ENCODE assay signal across 15 cellular contexts in genomic region chr2:71151620-71152019, GRCh38. TPM values are rescaled to one million over a fixed set of nuclear protein-coding genes. Genes with fewer than 3 reads are reported as not detected.
DNase-seq lines count a peak whose midpoint lies in the region; ATAC-seq and TF ChIP-seq lines count a peak whose summit lies in the region.
"Had no signal": no experiment of that assay in that cellular context is flagged by ENCODE, and none has a peak within 500 bp of the region (broad histone marks: within the 10 kb centered on the region; RNA-seq: fewer than 3 reads in every experiment).

No MANE protein-coding gene starts in this region.

- H4K20me1 ChIP-seq in DND-41 (ENCODE audit: insufficient read depth, low read length) (no peaks in the 10 kb centered on the region; the same call in 1 of the 2 replicates), PC-3 (ENCODE audit: low read length) (no peaks in the 10 kb centered on the region; the same call in 1 of the 2 replicates)

- WGBS in endodermal cell (ENCODE audit: insufficient coverage in 1 of 2, insufficient read length in 1 of 2), 2 experiments, result 88 to 93% methylated on average over 1 of the region's 1 CpG

- peaks cover 25% of the 10 kb centered on the region for H3K36me3 ChIP-seq in CD8-positive, alpha-beta T cell (ENCODE audit: insufficient read depth, low read length)
- peaks cover 40% of the 10 kb centered on the region for H3K36me3 ChIP-seq in DND-41 (ENCODE audit: insufficient read depth, low read length)
- H3K36me3 ChIP-seq in PC-3 (ENCODE audit: low read depth, low read length), result peaks cover 31% of the 10 kb centered on the region
- peaks cover 35% of the 10 kb centered on the region for H3K36me3 ChIP-seq in endodermal cell (ENCODE audit: control insufficient read depth, insufficient read depth, low read length)

- DNase-seq in CD8-positive, alpha-beta T cell, result no peak
- DNase-seq in DND-41 (no peak), PC-3 (no peak), endodermal cell (no peak), NOMO-1 treated with DMSO at 0.1 percent for 48 hours (lab: John Stamatoyannopoulos, UW; ENCODE audit: unreplicated experiment) (no peak), middle frontal gyrus (ENCODE audit: extremely low spot score, low spot score) (no peak)
- DNase-seq in activated naive CD8-positive, alpha-beta T cell treated with anti-CD3 and anti-CD28 coated beads, Interleukin-2, amount 50 U/mL, for 24 hours, result no peak
- DNase-seq: CD8-positive, alpha-beta memory T cell; DMS79 treated with DMSO at 0.1 percent for 48 hours; GF-D8; NCI-H1436 treated with DMSO at 0.1 percent for 48 hours; NCI-H345; NCI-H526 treated with DMSO at 0.1 percent for 48 hours; SHP77 had no signal

- H3K9ac ChIP-seq in DND-41 (ENCODE audit: low read depth, low read length) (no peak overlapping the region), PC-3 (ENCODE audit: low read length) (no peak overlapping the region), endodermal cell (ENCODE audit: extremely low read depth, low read length, poor library complexity, severe bottlenecking) (no peak overlapping the region)

- H3K27me3 Mint-ChIP-seq in CD8-positive, alpha-beta T cell (ENCODE audit: low read depth), result peaks cover 3% of the 10 kb centered on the region
- H3K27me3 Mint-ChIP-seq in endodermal cell (ENCODE audit: insufficient read depth), result no peaks in the 10 kb centered on the region
- peaks cover 2% of the 10 kb centered on the region for H3K27me3 Mint-ChIP-seq in activated naive CD8-positive, alpha-beta T cell treated with anti-CD3 and anti-CD28 coated beads, Interleukin-2, amount 50 U/mL, for 24 hours

- H3K4me1 ChIP-seq in CD8-positive, alpha-beta T cell (ENCODE audit: insufficient read depth, low read length), result no peaks in the 10 kb centered on the region
- no peaks in the 10 kb centered on the region for H3K4me1 ChIP-seq in DND-41 (ENCODE audit: insufficient read depth, low read length)
- peaks cover 3% of the 10 kb centered on the region for H3K4me1 ChIP-seq in PC-3 (ENCODE audit: insufficient read depth, low read length)
- H3K4me1 ChIP-seq in endodermal cell (ENCODE audit: control insufficient read depth, insufficient read depth, low read length), result no peaks in the 10 kb centered on the region

- H2AFZ ChIP-seq in DND-41 (ENCODE audit: low read depth, low read length) (no peak overlapping the region), PC-3 (ENCODE audit: low read length) (no peak overlapping the region)

- no peaks in the 10 kb centered on the region for H3K9me2 ChIP-seq in PC-3 (replicated peaks; ENCODE audit: low read length)

- H3K9me3 ChIP-seq in CD8-positive, alpha-beta T cell (ENCODE audit: low read length), result no peaks in the 10 kb centered on the region
- H3K9me3 ChIP-seq in DND-41 (ENCODE audit: insufficient read depth, low read length, severe bottlenecking), result no peaks in the 10 kb centered on the region
- H3K9me3 ChIP-seq in PC-3 (ENCODE audit: low read length), result no peaks in the 10 kb centered on the region
- no peaks in the 10 kb centered on the region for H3K9me3 ChIP-seq in endodermal cell (ENCODE audit: control insufficient read depth, low read length)

- H3F3A ChIP-seq in PC-3 (ENCODE audit: low read length, unreplicated experiment), result no peaks in the 10 kb centered on the region

- CTCF ChIA-PET in CD8-positive, alpha-beta T cell (lab: Charles Lee), result interaction anchor here (1.6 kb wide), 1 partner anchor 9 kb away, joined by 3 read pairs; no protein-coding TSS in a partner anchor
- CTCF ChIA-PET in PC-3 (lab: Charles Lee), result no interaction called here

- no peaks in the 10 kb centered on the region for H3K4me1 Mint-ChIP-seq in CD8-positive, alpha-beta T cell (ENCODE audit: low read depth)
- H3K4me1 Mint-ChIP-seq in endodermal cell, result no peaks in the 10 kb centered on the region
- H3K4me1 Mint-ChIP-seq in activated naive CD8-positive, alpha-beta T cell treated with anti-CD3 and anti-CD28 coated beads, Interleukin-2, amount 50 U/mL, for 24 hours, result no peaks in the 10 kb centered on the region

- no peak overlapping the region for H3K27ac ChIP-seq in CD8-positive, alpha-beta T cell (ENCODE audit: low read depth, low read length)
- no peak overlapping the region for H3K27ac ChIP-seq in DND-41 (ENCODE audit: low read length)
- no peak overlapping the region for H3K27ac ChIP-seq in PC-3 (ENCODE audit: low read length)
- H3K27ac ChIP-seq in endodermal cell (ENCODE audit: low read depth, low read length), result no peak overlapping the region

- H3K27ac Mint-ChIP-seq in CD8-positive, alpha-beta T cell, result peak overlapping the region; percentile 15
- H3K27ac Mint-ChIP-seq in endodermal cell, result no peak overlapping the region
- H3K27ac Mint-ChIP-seq in activated naive CD8-positive, alpha-beta T cell treated with anti-CD3 and anti-CD28 coated beads, Interleukin-2, amount 50 U/mL, for 24 hours, result no peak overlapping the region
- H3K27ac Mint-ChIP-seq: T-helper 2 cell treated with Interferon-gamma antibody and Interleukin-4, amounts not matched to agents 5 μg/mL and 100 μg/mL, for 36 hours had no signal

- no peak for TF ChIP-seq CTCF in CD8-positive, alpha-beta T cell (IDR thresholded peaks at IDR 0.05)
- TF ChIP-seq CTCF in DND-41 (IDR thresholded peaks at IDR 0.05; ENCODE audit: borderline replicate concordance, extremely low read depth, low read length, poor library complexity, severe bottlenecking), result no peak
- TF ChIP-seq CTCF in PC-3 (conservative IDR thresholded peaks at IDR 0.05; ENCODE audit: low read depth, low read length), result no peak
- TF ChIP-seq CTCF in endodermal cell (conservative IDR thresholded peaks at IDR 0.05), result peak; percentile 50

- H3K36me3 Mint-ChIP-seq in CD8-positive, alpha-beta T cell, result peaks cover 40% of the 10 kb centered on the region
- H3K36me3 Mint-ChIP-seq in endodermal cell (ENCODE audit: low read depth), result peaks cover 28% of the 10 kb centered on the region
- peaks cover 23% of the 10 kb centered on the region for H3K36me3 Mint-ChIP-seq in activated naive CD8-positive, alpha-beta T cell treated with anti-CD3 and anti-CD28 coated beads, Interleukin-2, amount 50 U/mL, for 24 hours (ENCODE audit: low read depth)

- no peaks in the 10 kb centered on the region for H3K79me2 ChIP-seq in DND-41 (ENCODE audit: insufficient read depth, low read length)
- H3K79me2 ChIP-seq in PC-3 (ENCODE audit: low read length), result no peaks in the 10 kb centered on the region

- no peak for ATAC-seq in CD8-positive, alpha-beta T cell
- peak; percentile 42; the same call in 2 of the 3 replicates for ATAC-seq in DND-41 (ENCODE audit: insufficient read depth, low read depth)
- ATAC-seq in PC-3, result peak; percentile 47
- ATAC-seq in activated naive CD8-positive, alpha-beta T cell treated with anti-CD3 and anti-CD28 coated beads, Interleukin-2, amount 50 U/mL, for 24 hours, result no peak

- POLR2A ChIA-PET in CD8-positive, alpha-beta T cell (lab: Charles Lee), result no interaction called here
- POLR2A ChIA-PET in PC-3 (lab: Charles Lee; ENCODE audit: unreplicated experiment), result no interaction called here

- H3K9me3 Mint-ChIP-seq in CD8-positive, alpha-beta T cell, result no peaks in the 10 kb centered on the region
- H3K9me3 Mint-ChIP-seq in endodermal cell, result no peaks in the 10 kb centered on the region
- H3K9me3 Mint-ChIP-seq in activated naive CD8-positive, alpha-beta T cell treated with anti-CD3 and anti-CD28 coated beads, Interleukin-2, amount 50 U/mL, for 24 hours, result no peaks in the 10 kb centered on the region
- H3K9me3 Mint-ChIP-seq: CD8-positive, alpha-beta memory T cell; T-helper 2 cell treated with Interferon-gamma antibody and Interleukin-4, amounts not matched to agents 5 μg/mL and 100 μg/mL, for 36 hours had no signal

- no peak overlapping the region for H3K4me2 ChIP-seq in DND-41 (ENCODE audit: insufficient read depth, low read length)
- H3K4me2 ChIP-seq in PC-3 (ENCODE audit: low read length), result no peak overlapping the region

- no TSS peak for BruUV-seq in PC-3 (replicated peaks; lab: Mats Ljungman, UMichigan)

- H3K4me3 Mint-ChIP-seq in CD8-positive, alpha-beta T cell, result no peak overlapping the region
- H3K4me3 Mint-ChIP-seq in endodermal cell, result no peak overlapping the region
- no peak overlapping the region for H3K4me3 Mint-ChIP-seq in activated naive CD8-positive, alpha-beta T cell treated with anti-CD3 and anti-CD28 coated beads, Interleukin-2, amount 50 U/mL, for 24 hours
- H3K4me3 Mint-ChIP-seq: CD8-positive, alpha-beta memory T cell; T-helper 2 cell treated with Interferon-gamma antibody and Interleukin-4, amounts not matched to agents 5 μg/mL and 100 μg/mL, for 36 hours had no signal

- H3K4me3 ChIP-seq in CD8-positive, alpha-beta T cell (ENCODE audit: low read depth, low read length), result no peak overlapping the region
- H3K4me3 ChIP-seq in DND-41 (ENCODE audit: low read depth in 1 of 2, low read length in 2 of 2), result no peak overlapping the region
- H3K4me3 ChIP-seq in PC-3 (ENCODE audit: low read length), result no peak overlapping the region
- no peak overlapping the region for H3K4me3 ChIP-seq in endodermal cell (ENCODE audit: low read length)

- intact Hi-C loops in CD8-positive, alpha-beta T cell (cut with DNase I, micrococcal nuclease), result no loop called here
- intact Hi-C loops in PC-3 (cut with micrococcal nuclease), result no loop called here

- H3K27me3 ChIP-seq in CD8-positive, alpha-beta T cell (ENCODE audit: insufficient read depth, low read length), result no peaks in the 10 kb centered on the region
- no peaks in the 10 kb centered on the region for H3K27me3 ChIP-seq in DND-41 (ENCODE audit: insufficient read depth, low read length, poor library complexity)
- H3K27me3 ChIP-seq in PC-3 (ENCODE audit: low read length), result no peaks in the 10 kb centered on the region
- no peaks in the 10 kb centered on the region for H3K27me3 ChIP-seq in endodermal cell (ENCODE audit: control insufficient read depth, insufficient read depth, low read length, poor library complexity, severe bottlenecking)

RNA-seq across cellular contexts. Expression of gene MPHOSPH10, which starts 21.2 kb away (rescaled TPM):
- total RNA-seq in CD8-positive, alpha-beta T cell, result 10 to 100 TPM; 51.4 to 57.9 TPM
- total RNA-seq in PC-3 (2014; rRNA removed) (26.4 and 28.0 TPM in 2 replicates), endodermal cell (10 to 100 TPM; 30.2 to 35.8 TPM)
- 26.5 TPM for polyA plus RNA-seq in endodermal cell (2013, experiment 1 of 2)
- 29.4 TPM for polyA plus RNA-seq in endodermal cell (2013, experiment 2 of 2)

RNA-seq across cellular contexts. Expression of gene MCEE, which starts 21.6 kb away (rescaled TPM):
- 1 to 10 TPM; 7.1 to 7.3 TPM for total RNA-seq in CD8-positive, alpha-beta T cell
- total RNA-seq in PC-3 (2014; rRNA removed) (10.9 and 15.3 TPM in 2 replicates), endodermal cell (10 to 100 TPM; 10.9 to 17.6 TPM)
- 12.1 TPM for polyA plus RNA-seq in endodermal cell (2013, experiment 1 of 2)
- 13.8 TPM for polyA plus RNA-seq in endodermal cell (2013, experiment 2 of 2)

Comparison
In these comparisons a context has a peak if more than half of its experiments do, and no peak if none do; other contexts are left out.
1. ATAC-seq: peak in DND-41 (single experiment) and PC-3 (single experiment); none in CD8-positive, alpha-beta T cell (single experiment) and activated naive CD8-positive, alpha-beta T cell treated with anti-CD3 and anti-CD28 coated beads, Interleukin-2, amount 50 U/mL, for 24 hours (single experiment).